Comparison of ENCODE assay signal across 8 cellular contexts in the genomic region with DNA sequence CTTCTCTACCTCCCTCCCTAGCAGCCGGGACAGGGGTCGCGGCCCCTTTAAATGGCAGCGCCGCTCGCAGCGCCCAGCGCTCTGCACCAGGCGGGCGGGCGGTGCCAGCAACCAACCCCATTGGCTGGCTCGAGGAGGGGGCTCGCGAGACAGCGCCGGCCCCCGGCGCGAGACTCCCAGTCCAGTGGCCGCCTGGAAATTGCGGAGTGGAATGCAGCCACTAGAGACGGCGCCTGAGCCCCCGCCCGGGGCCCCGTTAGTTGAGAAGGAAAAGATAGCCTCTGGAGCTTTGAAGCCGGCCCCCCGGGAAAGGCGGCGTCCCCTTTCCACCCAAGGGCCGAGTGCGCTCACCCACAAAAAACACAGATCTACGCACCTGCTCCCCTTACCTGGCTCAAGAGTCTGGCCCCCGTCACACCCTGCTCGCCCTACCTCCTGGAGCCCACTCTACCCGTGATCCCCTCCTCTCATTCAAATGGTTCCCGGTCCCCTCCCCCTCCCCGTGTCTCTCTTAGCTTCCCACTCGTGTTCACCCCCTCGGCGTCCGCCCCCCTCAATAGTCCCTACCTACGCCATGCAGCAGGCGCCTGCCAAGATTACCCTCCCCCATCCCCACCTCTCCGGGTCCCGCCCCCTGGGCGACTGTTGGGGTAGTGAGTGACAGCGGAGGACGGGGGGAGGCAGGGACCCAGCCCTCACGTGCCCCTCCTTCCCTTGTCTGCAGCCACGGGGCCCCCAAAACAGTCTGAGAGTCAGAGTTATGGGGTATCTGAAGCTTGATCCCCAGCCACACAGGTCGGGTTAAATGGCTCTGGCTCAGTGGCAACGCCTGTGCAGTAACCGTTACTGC. TPM values are rescaled to one million over a fixed set of nuclear protein-coding genes. Genes with fewer than 3 reads are reported as not detected.
DNase-seq lines count a peak whose midpoint lies in the region; ATAC-seq and TF ChIP-seq lines count a peak whose summit lies in the region.

A gene (minus strand): TSS at position 49 of the 850 bp plus-strand sequence. CDS start 885 bp downstream, outside the sequence.

- H3K9me3 ChIP-seq in H9 (ENCODE audit: control insufficient read depth, low read depth, low read length) (peaks cover 13% of the 10 kb centered on the region), MG63 (no peaks in the 10 kb centered on the region)

- peaks cover 2% of the 10 kb centered on the region; the same call in 1 of the 2 replicates for H3K79me2 ChIP-seq in H9 (ENCODE audit: insufficient read depth, low read length)

- no peak within 1 kb of the TSS for H3K27ac ChIP-seq in H9 (ENCODE audit: insufficient read length, low read depth, low read length)

- no peaks in the 10 kb centered on the region for H4K20me1 ChIP-seq in H9 (ENCODE audit: control insufficient read depth, insufficient read depth, insufficient read length)

- no peaks in the 10 kb centered on the region for H3K79me1 ChIP-seq in H9 (ENCODE audit: insufficient read depth, low read depth, low read length, poor library complexity, severe bottlenecking)

- peak within 1 kb of the TSS; percentile 82 for H3K4me3 ChIP-seq in MG63

- no peak within 1 kb of the TSS for H3K4ac ChIP-seq in H9 (ENCODE audit: low read depth, low read length)

- H2BK5ac ChIP-seq in H9 (ENCODE audit: insufficient read length, low read length), result no peak within 1 kb of the TSS

- no peak within 1 kb of the TSS for H4K91ac ChIP-seq in H9 (ENCODE audit: insufficient read length, low read depth, low read length)

- TF ChIP-seq CTCF in H9 (conservative IDR thresholded peaks at IDR 0.05), result no peak

- H3K23ac ChIP-seq in H9 (ENCODE audit: insufficient read length, low read depth, low read length), result no peak within 1 kb of the TSS

- peak within 1 kb of the TSS; percentile 66 for H3K9ac ChIP-seq in H9 (ENCODE audit: extremely low read depth, insufficient read length, low read length)

- peak; percentile 81 for DNase-seq in ELR (ENCODE audit: low read depth)
- peak; percentile 85 for DNase-seq in H9
- DNase-seq in MG63, result peak; percentile 89
- DNase-seq in SHP77 (lab: John Stamatoyannopoulos, UW), result peak; percentile 73 to 83
- peak; percentile 63 for DNase-seq in activated T-helper 9 cell treated with anti-CD3 and anti-CD28 coated beads, Interleukin-2, amount 50 U/mL, for 16 hours (ENCODE audit: low read depth)
- DNase-seq in fibroblast of peridontal ligament (ENCODE audit: extremely low read depth), result peak; percentile 75
- peak; percentile 85 for DNase-seq in natural killer cell treated with Interleukin-12 subunit alpha and Interleukin-12 subunit beta and Interleukin-15 and Interleukin-18, amount 100 ng/mL, for 72 hours (ENCODE audit: low spot score)
- DNase-seq in stimulated activated naive CD4-positive, alpha-beta T cell (lab: John Stamatoyannopoulos, UW), result peak; percentile 66 to 79 (median 72)

- H3K36me3 Mint-ChIP-seq in H9 (ENCODE audit: insufficient read depth in 1 of 3, low read depth in 3 of 3), result peaks cover 18 to 32% (median 19%) of the 10 kb centered on the region in 3 experiments
- no peaks in the 10 kb centered on the region for H3K36me3 Mint-ChIP-seq in natural killer cell treated with Interleukin-12 subunit alpha and Interleukin-12 subunit beta and Interleukin-15 and Interleukin-18, amount 100 ng/mL, for 72 hours

- peak within 1 kb of the TSS; percentile 73 for H3K14ac ChIP-seq in H9 (ENCODE audit: insufficient read depth, low read length)

- H3T11ph ChIP-seq in H9 (ENCODE audit: low read length), result no peak within 1 kb of the TSS

- H3K4me1 ChIP-seq in H9 (ENCODE audit: insufficient read depth, low read length), result no peaks in the 10 kb centered on the region

- H3K56ac ChIP-seq in H9 (ENCODE audit: insufficient read length, low read depth, low read length), result no peak within 1 kb of the TSS

- peak within 1 kb of the TSS; percentile 93 to 95 for H3K4me3 Mint-ChIP-seq in H9
- H3K4me3 Mint-ChIP-seq in natural killer cell treated with Interleukin-12 subunit alpha and Interleukin-12 subunit beta and Interleukin-15 and Interleukin-18, amount 100 ng/mL, for 72 hours, result peak within 1 kb of the TSS; percentile 94

- peak within 1 kb of the TSS; percentile 92 to 99 (median 98); a peak in 6 of 7 replicates for H3K27ac Mint-ChIP-seq in H9
- H3K27ac Mint-ChIP-seq in natural killer cell treated with Interleukin-12 subunit alpha and Interleukin-12 subunit beta and Interleukin-15 and Interleukin-18, amount 100 ng/mL, for 72 hours, result peak within 1 kb of the TSS; percentile 79 to 85

- WGBS in H9 (ENCODE audit: extremely low coverage, insufficient read length, low lambda C conversion rate), result no CpG with 5 or more reads among the region's 54 CpGs

- H3K4me2 ChIP-seq in H9 (ENCODE audit: insufficient read depth, insufficient read length, low read length), result peak within 1 kb of the TSS; percentile 64

- H2BK12ac ChIP-seq in H9 (ENCODE audit: insufficient read length, low read depth, low read length), result no peak within 1 kb of the TSS

- H3K27me3 Mint-ChIP-seq in H9 (ENCODE audit: low read depth), result no peaks in the 10 kb centered on the region
- H3K27me3 Mint-ChIP-seq in natural killer cell treated with Interleukin-12 subunit alpha and Interleukin-12 subunit beta and Interleukin-15 and Interleukin-18, amount 100 ng/mL, for 72 hours, result peaks cover 0 to 3% of the 10 kb centered on the region in 2 donors

- peaks cover 10 to 27% of the 10 kb centered on the region in 2 experiments for H3K4me1 Mint-ChIP-seq in H9
- H3K4me1 Mint-ChIP-seq in natural killer cell treated with Interleukin-12 subunit alpha and Interleukin-12 subunit beta and Interleukin-15 and Interleukin-18, amount 100 ng/mL, for 72 hours (ENCODE audit: low read depth in 2 of 2), result peaks cover 14 to 17% of the 10 kb centered on the region in 2 donors

- peaks cover 60 to 70% of the 10 kb centered on the region in 2 experiments for H3K9me3 Mint-ChIP-seq in H9
- H3K9me3 Mint-ChIP-seq in natural killer cell treated with Interleukin-12 subunit alpha and Interleukin-12 subunit beta and Interleukin-15 and Interleukin-18, amount 100 ng/mL, for 72 hours, result no peaks in the 10 kb centered on the region

- H2BK120ac ChIP-seq in H9 (ENCODE audit: low read depth, low read length, poor library complexity, severe bottlenecking), result no peak within 1 kb of the TSS

- H2AFZ ChIP-seq in H9 (ENCODE audit: low read length), result no peak within 1 kb of the TSS

- ATAC-seq in natural killer cell treated with Interleukin-12 subunit alpha and Interleukin-12 subunit beta and Interleukin-15 and Interleukin-18, amount 100 ng/mL, for 72 hours, result peak; percentile 95

- H2BK20ac ChIP-seq in H9 (ENCODE audit: low read depth, low read length, poor library complexity, severe bottlenecking), result no peak within 1 kb of the TSS

- no peak within 1 kb of the TSS for H2BK15ac ChIP-seq in H9 (ENCODE audit: low read depth, low read length)

- H3K27me3 ChIP-seq in H9 (ENCODE audit: insufficient read depth, low read length) (no peaks in the 10 kb centered on the region), MG63 (no peaks in the 10 kb centered on the region)

- H3K18ac ChIP-seq in H9 (ENCODE audit: insufficient read length, low read depth, low read length), result peak within 1 kb of the TSS; percentile 67

- H3K23me2 ChIP-seq in H9 (ENCODE audit: insufficient read length, low read depth, low read length, poor library complexity, severe bottlenecking), result peaks cover 14% of the 10 kb centered on the region

- no peak within 1 kb of the TSS for H4K5ac ChIP-seq in H9 (ENCODE audit: insufficient read length, low read depth, low read length)

- no peaks in the 10 kb centered on the region for H3K36me3 ChIP-seq in MG63

- H4K8ac ChIP-seq in H9 (replicated peaks; ENCODE audit: insufficient read length, low read depth, low read length), result no peak within 1 kb of the TSS

- H2AK5ac ChIP-seq in H9 (ENCODE audit: insufficient read length, low read length), result no peak within 1 kb of the TSS

RNA-seq across cellular contexts. Expression of the gene that starts here (rescaled TPM):
- total RNA-seq in H9 (2021), result 83.4 and 86.5 TPM in 2 replicates
- total RNA-seq in MG63 (2014; rRNA removed; shearing (Covaris generic); ENCODE audit: low replicate concordance), result 2.7 and 10.0 TPM in 2 replicates
- 10 to 100 TPM; 14.7 to 16.8 TPM for total RNA-seq in natural killer cell treated with Interleukin-12 subunit alpha and Interleukin-12 subunit beta and Interleukin-15 and Interleukin-18, amount 100 ng/mL, for 72 hours
